ENCODE assay signal across 12 cellular contexts in the genomic region with DNA sequence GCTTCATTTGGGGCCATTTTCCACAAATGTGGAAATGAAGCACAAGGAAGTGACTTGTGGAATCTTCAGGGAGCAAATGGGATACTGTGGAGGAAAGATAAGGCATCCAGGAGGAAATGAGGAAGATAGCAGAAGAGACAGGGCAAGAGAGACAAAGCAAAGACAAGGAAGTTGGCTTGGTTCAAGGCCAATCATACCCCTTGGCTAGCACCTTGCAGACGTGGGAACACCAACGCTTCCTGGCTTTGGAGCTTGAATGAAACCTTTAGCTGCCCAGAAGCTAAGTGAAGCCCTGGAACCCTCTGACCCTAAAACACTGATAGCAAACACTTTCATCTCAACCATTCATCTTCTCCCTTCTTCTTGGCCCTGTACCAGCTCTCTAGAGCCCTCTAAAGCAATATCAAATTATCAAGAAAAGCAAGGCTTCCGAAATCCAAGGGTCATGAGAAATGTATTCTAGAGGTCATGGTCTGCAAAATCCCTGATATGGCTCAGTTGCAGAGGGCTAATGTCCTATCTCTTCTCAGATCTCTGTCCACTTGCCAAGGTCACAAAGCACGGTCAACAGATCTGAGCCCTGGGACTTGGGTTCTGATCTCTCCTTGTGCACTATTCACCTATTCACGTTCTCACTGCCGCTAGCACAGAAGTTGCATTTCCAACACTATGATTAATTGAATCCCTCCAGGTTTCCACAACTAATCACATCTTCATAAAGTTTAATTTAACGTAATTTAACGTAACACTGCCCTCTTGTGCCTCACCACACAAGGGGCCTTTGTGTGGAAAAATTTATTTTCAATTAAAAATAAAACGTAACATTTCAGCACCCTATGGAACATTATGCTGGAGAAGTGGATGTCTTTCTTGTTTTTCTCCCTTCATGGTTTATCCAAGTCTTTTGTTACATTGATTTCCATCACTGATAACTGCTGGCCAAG.
DNase-seq lines count a peak whose midpoint lies in the region; ATAC-seq, FAIRE-seq and TF ChIP-seq lines count a peak whose summit lies in the region.
"Had no signal": no experiment of that assay in that cellular context is flagged by ENCODE, and none has a peak within 500 bp of the region (broad histone marks: within the 10 kb centered on the region; RNA-seq: fewer than 3 reads in every experiment).

No MANE protein-coding gene starts in this region.

- no peak overlapping the region for H3K4me3 ChIP-seq in AG10803 (ENCODE audit: low read length)
- H3K4me3 ChIP-seq in PC-3 (ENCODE audit: low read length) = no peak overlapping the region
- H3K4me3 ChIP-seq in endothelial cell of umbilical vein (replicated peaks in 1 of 3; ENCODE audit: insufficient read depth in 1 of 3, low read depth in 1 of 3, low read length in 3 of 3) = no peak overlapping the region
- no peak overlapping the region for H3K4me3 ChIP-seq in neural cell (ENCODE audit: low read length)

- H3K9me2 ChIP-seq in PC-3 (replicated peaks; ENCODE audit: low read length) = no peaks in the 10 kb centered on the region
- H3K9me2 ChIP-seq in neural cell (ENCODE audit: insufficient read depth, low read length) = no peaks in the 10 kb centered on the region

- peak; percentile 50 for TF ChIP-seq CTCF in AG10803 (conservative IDR thresholded peaks at IDR 0.05; ENCODE audit: low read length)
- 0 out of 2 replicates have a peak, but pooled peaks have one; percentile 26 for TF ChIP-seq CTCF in PC-3 (conservative IDR thresholded peaks at IDR 0.05; ENCODE audit: low read depth, low read length)
- peak; percentile 26 to 33 for TF ChIP-seq CTCF in endothelial cell of umbilical vein (IDR thresholded peaks at IDR 0.05; ENCODE audit: extremely low read depth in 1 of 2, insufficient read depth in 1 of 2, low read depth in 1 of 2, low read length in 2 of 2)
- TF ChIP-seq CTCF in neural cell (IDR thresholded peaks at IDR 0.05; ENCODE audit: poor library complexity, severe bottlenecking) = peak; percentile 65

- H3K27me3 ChIP-seq in PC-3 (ENCODE audit: low read length) (no peaks in the 10 kb centered on the region), endothelial cell of umbilical vein (ENCODE audit: control insufficient read depth in 2 of 2, insufficient read depth in 2 of 2, low read length in 2 of 2) (no peaks in the 10 kb centered on the region), neural cell (ENCODE audit: insufficient read depth, low read depth, low read length) (no peaks in the 10 kb centered on the region)

- TF ChIP-seq POLR2A in endothelial cell of umbilical vein (IDR thresholded peaks at IDR 0.05; ENCODE audit: low read depth, low read length) = no peak

- TF ChIP-seq RAD21 in neural cell (conservative IDR thresholded peaks at IDR 0.05) = peak; percentile 70

- DNase-seq in AG10803 (ENCODE audit: low read depth) = peak; percentile 22
- DNase-seq in PC-3 = no peak
- DNase-seq in endothelial cell of umbilical vein (ENCODE audit: low read depth, low spot score) = peak; percentile 59
- DNase-seq in activated CD8-positive, alpha-beta memory T cell treated with anti-CD3 and anti-CD28 coated beads, Interleukin-2, amount 50 U/mL, for 48 hours = no peak
- no peak for DNase-seq in OCI-M2 (lab: John Stamatoyannopoulos, UW; ENCODE audit: unreplicated experiment)
- no peak for DNase-seq in cerebellar nuclear complex (lab: John Stamatoyannopoulos, UW)
- DNase-seq: activated CD4-positive, alpha-beta T cell treated with anti-CD3 and anti-CD28 coated beads for 4 hours; central memory CD4-positive, alpha-beta T cell; KBM-7; stimulated activated CD4-positive, alpha-beta T cell treated with anti-CD3 and anti-CD28 coated beads, Interleukin-2, amount 100 ng/mL, for 24 hours had no signal

- POLR2A ChIA-PET in PC-3 (lab: Charles Lee; ENCODE audit: unreplicated experiment) = no interaction called here
- POLR2A ChIA-PET in endothelial cell of umbilical vein (lab: Charles Lee) = no interaction called here

- no peaks in the 10 kb centered on the region for H4K20me1 ChIP-seq in PC-3 (ENCODE audit: low read length)
- H4K20me1 ChIP-seq in endothelial cell of umbilical vein (replicated peaks; ENCODE audit: control insufficient read depth, extremely low read depth, insufficient read depth, low read length) = no peaks in the 10 kb centered on the region
- no peaks in the 10 kb centered on the region for H4K20me1 ChIP-seq in neural cell (ENCODE audit: insufficient read depth)

- H3K79me2 ChIP-seq in PC-3 (ENCODE audit: low read length) = no peaks in the 10 kb centered on the region
- no peaks in the 10 kb centered on the region for H3K79me2 ChIP-seq in endothelial cell of umbilical vein (ENCODE audit: control insufficient read depth, insufficient read depth, low read length)
- no peaks in the 10 kb centered on the region for H3K79me2 ChIP-seq in neural cell (replicated peaks; ENCODE audit: insufficient read depth, low read length)

- peak; percentile 18 for FAIRE-seq in endothelial cell of umbilical vein (lab: Jason Lieb, UNC)

- no peaks in the 10 kb centered on the region for H3K9me1 ChIP-seq in endothelial cell of umbilical vein (replicated peaks; ENCODE audit: control insufficient read depth, extremely low read depth, insufficient read depth, low read length)

- no peaks in the 10 kb centered on the region for H3F3A ChIP-seq in PC-3 (ENCODE audit: low read length, unreplicated experiment)
- H3F3A ChIP-seq in neural cell (ENCODE audit: insufficient read depth, low read length, poor library complexity, severe bottlenecking) = no peaks in the 10 kb centered on the region

- CTCF ChIA-PET in PC-3 (lab: Charles Lee) = no interaction called here
- CTCF ChIA-PET in endothelial cell of umbilical vein (lab: Charles Lee) = interaction anchor here (0.7 to 3.7 kb wide), 17 partner anchors 10 to 726 kb away, joined by 3 to 56 read pairs (median 3); no protein-coding TSS in a partner anchor

- no TSS peak for BruUV-seq in PC-3 (replicated peaks; lab: Mats Ljungman, UMichigan)
- BruUV-seq in endothelial cell of umbilical vein (replicated peaks; lab: Mats Ljungman, UMichigan) = no TSS peak

- H3K4me1 ChIP-seq in PC-3 (ENCODE audit: insufficient read depth, low read length) (no peaks in the 10 kb centered on the region), endothelial cell of umbilical vein (ENCODE audit: control insufficient read depth, extremely low read depth, insufficient read depth, low read length) (no peaks in the 10 kb centered on the region)

- no peak overlapping the region for H3K4me2 ChIP-seq in PC-3 (ENCODE audit: low read length)
- H3K4me2 ChIP-seq in endothelial cell of umbilical vein (ENCODE audit: insufficient read depth, low read length) = no peak overlapping the region
- H3K4me2 ChIP-seq in neural cell (ENCODE audit: low read length) = no peak overlapping the region

- intact Hi-C loops in PC-3 (cut with micrococcal nuclease) = no loop called here
- intact Hi-C loops in endothelial cell of umbilical vein (cut with micrococcal nuclease) = loop anchor here (1.0 to 10.0 kb wide), 3 partner anchors 523 to 712 kb away; partner anchors contain the start of gene ADAMTS9

- H2AFZ ChIP-seq in PC-3 (ENCODE audit: low read length) (no peak overlapping the region), endothelial cell of umbilical vein (ENCODE audit: low read depth, low read length) (no peak overlapping the region), neural cell (ENCODE audit: low read depth, low read length) (no peak overlapping the region)

- ATAC-seq in PC-3 = no peak
- ATAC-seq in GM19452 (IDR thresholded peaks at IDR 0.05; ENCODE audit: unreplicated experiment) = no peak

- H3K27ac ChIP-seq in PC-3 (ENCODE audit: low read length) (no peak overlapping the region), endothelial cell of umbilical vein (ENCODE audit: insufficient read depth, low read depth, low read length) (no peak overlapping the region), neural cell (ENCODE audit: low read length) (no peak overlapping the region)

- H3K9ac ChIP-seq in PC-3 (ENCODE audit: low read length) (no peak overlapping the region), endothelial cell of umbilical vein (replicated peaks; ENCODE audit: extremely low read depth, insufficient read depth, low read length) (no peak overlapping the region), neural cell (ENCODE audit: low read length) (no peak overlapping the region)

- H3K36me3 ChIP-seq in PC-3 (ENCODE audit: low read depth, low read length) (no peaks in the 10 kb centered on the region), endothelial cell of umbilical vein (ENCODE audit: control insufficient read depth in 2 of 2, extremely low read depth in 1 of 2, insufficient read depth in 2 of 2, low read length in 2 of 2) (no peaks in the 10 kb centered on the region), neural cell (ENCODE audit: insufficient read depth, low read length) (no peaks in the 10 kb centered on the region)

- dilution Hi-C loops in endothelial cell of umbilical vein (cut with MboI; ENCODE audit: extremely low pct_ligation_motif_present, low sequenced_read_pairs) = loop anchor here (10.0 kb wide), 1 partner anchor 711 kb away; no protein-coding TSS in a partner anchor

- TF ChIP-seq EP300 in neural cell (conservative IDR thresholded peaks at IDR 0.05; ENCODE audit: poor library complexity, severe bottlenecking) = no peak

- H3K9me3 ChIP-seq in PC-3 (ENCODE audit: low read length) (no peaks in the 10 kb centered on the region), endothelial cell of umbilical vein (replicated peaks; ENCODE audit: control insufficient read depth, insufficient read depth, low read length) (no peaks in the 10 kb centered on the region), neural cell (ENCODE audit: low read length) (no peaks in the 10 kb centered on the region)

TF ChIP-seq in endothelial cell of umbilical vein, 7 proteins besides CTCF, POLR2A, EP300 and RAD21:
- TF ChIP-seq GATA2 (IDR thresholded peaks at IDR 0.05; ENCODE audit: insufficient read depth, insufficient read length, low read depth, low read length) (peak; percentile 61), MYC (IDR thresholded peaks at IDR 0.05; ENCODE audit: low read depth, low read length) (no peak)

TF ChIP-seq in neural cell, 6 proteins besides CTCF, POLR2A, EP300 and RAD21:
- TF ChIP-seq SMC3 (conservative IDR thresholded peaks at IDR 0.05; ENCODE audit: poor library complexity) (peak; percentile 78), POLR2AphosphoS5 (IDR thresholded peaks at IDR 0.05) (no peak)
TF ChIP-seq in neural cell: peak in this region for 1.

Comparison
In these comparisons a context has a peak if more than half of its experiments do, and no peak if none do; other contexts are left out.
1. DNase-seq: peak in AG10803 (single experiment) and endothelial cell of umbilical vein (single experiment); none in PC-3 (single experiment), activated CD8-positive, alpha-beta memory T cell treated with anti-CD3 and anti-CD28 coated beads, Interleukin-2, amount 50 U/mL, for 48 hours (single experiment), OCI-M2 (single experiment) and cerebellar nuclear complex (0 of 2).
2. Peak in every context shown above with its lines, with median percentiles within 50 percentile points of each other: CTCF ChIP-seq.